Comparison of ENCODE assay signal across 1 cellular context in genomic region chr16:8676160-8676547, GRCh38.
TF ChIP-seq lines count a peak whose summit lies in the region.

No MANE protein-coding gene starts in this region.

TF ChIP-seq in GM23338, 12 proteins besides CTCF, POLR2A, EP300 and RAD21 (continued from another document):
- no peak for TF ChIP-seq ZNF462 (CRISPR knock-in tag; IDR thresholded peaks at IDR 0.05)
- no peak for TF ChIP-seq CREB1 (CRISPR knock-in tag; IDR thresholded peaks at IDR 0.05; ENCODE audit: low read depth)
- TF ChIP-seq EZH2phosphoT487 (IDR thresholded peaks at IDR 0.05; ENCODE audit: unreplicated experiment), result no peak
- no peak for TF ChIP-seq POLR2AphosphoS5 (IDR thresholded peaks at IDR 0.05; ENCODE audit: low read depth)
- TF ChIP-seq JUNB (IDR thresholded peaks at IDR 0.05; ENCODE audit: unreplicated experiment), result no peak
- no peak for TF ChIP-seq NANOG (IDR thresholded peaks at IDR 0.05; ENCODE audit: borderline replicate concordance)
- no peak for TF ChIP-seq EZH2 (IDR thresholded peaks at IDR 0.05; ENCODE audit: low read depth, unreplicated experiment)
- TF ChIP-seq STAT1 (IDR thresholded peaks at IDR 0.05; ENCODE audit: unreplicated experiment), result no peak
- no peak for TF ChIP-seq ETS1 (IDR thresholded peaks at IDR 0.05)
- no peak for TF ChIP-seq ZNF331 (CRISPR knock-in tag; IDR thresholded peaks at IDR 0.05; ENCODE audit: low read depth)
